Comparison of ENCODE assay signal across 22 cellular contexts in the genomic region with DNA sequence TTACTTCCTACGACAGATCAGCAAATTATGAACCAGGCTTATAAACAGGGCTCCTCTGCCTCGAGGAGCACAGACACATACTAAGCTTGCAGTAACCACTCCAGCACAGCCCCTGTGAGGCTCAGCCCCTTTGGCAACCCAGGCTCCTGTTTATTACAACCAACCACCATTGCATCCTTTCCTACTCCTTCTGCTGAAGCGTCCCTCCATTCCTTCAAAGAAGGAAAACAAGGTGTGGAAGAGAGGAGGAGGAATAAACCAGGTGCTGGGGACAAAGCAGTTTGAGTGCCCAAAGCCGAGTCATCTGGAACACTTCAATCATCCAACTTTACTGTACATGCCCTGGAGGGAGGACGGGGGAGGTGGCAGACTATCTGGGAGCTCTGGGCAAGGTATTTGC.
"Had no signal": no experiment of that assay in that cellular context is flagged by ENCODE, and none has a peak within 500 bp of the region (broad histone marks: within the 10 kb centered on the region; RNA-seq: fewer than 3 reads in every experiment).

No MANE protein-coding gene starts in this region.

- H3K4me3 ChIP-seq: coronary artery, pancreas, right atrium auricular region, spleen, tibial nerve had no signal

- H3K9me3 ChIP-seq: heart left ventricle, pancreas, right atrium auricular region had no signal

- DNase-seq: activated CD4-positive, alpha-beta T cell treated with anti-CD3 and anti-CD28 coated beads for 4 hours; activated CD4-positive, alpha-beta T cell treated with anti-CD3 and anti-CD28 coated beads, Interleukin-2, amount 50 U/mL, for 4 hours; activated CD8-positive, alpha-beta memory T cell treated with anti-CD3 and anti-CD28 coated beads for 24 hours; activated gamma-delta T cell; activated naive CD4-positive, alpha-beta T cell treated with anti-CD3 and anti-CD28 coated beads, Interleukin-2, amount 10 ng/mL, durations not matched to agents 7 days and 5 days; activated naive CD8-positive, alpha-beta T cell treated with anti-CD3 and anti-CD28 coated beads, Interleukin-2, amount 10 ng/mL, durations not matched to agents 7 days and 5 days; amniotic stem cell; brain microvascular endothelial cell; foreskin fibroblast; heart left ventricle; midbrain; naive thymus-derived CD8-positive, alpha-beta T cell; nucleus accumbens; pancreas; spleen; stimulated activated naive CD4-positive, alpha-beta T cell treated with Interleukin-2 at 50 U/mL for 16 hours had no signal

- H3K4me1 ChIP-seq: pancreas had no signal

- ATAC-seq: heart left ventricle; naive thymus-derived CD8-positive, alpha-beta T cell; pancreas had no signal

- H3K9me3 Mint-ChIP-seq: activated naive CD4-positive, alpha-beta T cell treated with anti-CD3 and anti-CD28 coated beads, Interleukin-2, amount 10 ng/mL, durations not matched to agents 7 days and 5 days; activated naive CD8-positive, alpha-beta T cell treated with anti-CD3 and anti-CD28 coated beads, Interleukin-2, amount 10 ng/mL, durations not matched to agents 7 days and 5 days; memory B cell; naive thymus-derived CD8-positive, alpha-beta T cell; neural crest cell had no signal

- H3K27ac ChIP-seq: brain microvascular endothelial cell, coronary artery, pancreas, spleen, tibial nerve, VCaP had no signal

- H3K27me3 ChIP-seq: brain microvascular endothelial cell, pancreas, right atrium auricular region had no signal

- H3K4me1 Mint-ChIP-seq: memory B cell had no signal

- H3K36me3 ChIP-seq: brain microvascular endothelial cell, heart left ventricle, pancreas, right atrium auricular region, spleen, tibial nerve had no signal

- H3K27me3 Mint-ChIP-seq: naive thymus-derived CD8-positive, alpha-beta T cell had no signal

- H3K36me3 Mint-ChIP-seq: activated naive CD4-positive, alpha-beta T cell treated with anti-CD3 and anti-CD28 coated beads, Interleukin-2, amount 10 ng/mL, durations not matched to agents 7 days and 5 days; memory B cell; naive thymus-derived CD8-positive, alpha-beta T cell had no signal

- H3K27ac Mint-ChIP-seq: activated naive CD4-positive, alpha-beta T cell treated with anti-CD3 and anti-CD28 coated beads, Interleukin-2, amount 10 ng/mL, durations not matched to agents 7 days and 5 days; activated naive CD8-positive, alpha-beta T cell treated with anti-CD3 and anti-CD28 coated beads, Interleukin-2, amount 10 ng/mL, durations not matched to agents 7 days and 5 days; memory B cell had no signal

- H3K4me3 Mint-ChIP-seq: activated naive CD4-positive, alpha-beta T cell treated with anti-CD3 and anti-CD28 coated beads, Interleukin-2, amount 10 ng/mL, durations not matched to agents 7 days and 5 days; activated naive CD8-positive, alpha-beta T cell treated with anti-CD3 and anti-CD28 coated beads, Interleukin-2, amount 10 ng/mL, durations not matched to agents 7 days and 5 days; memory B cell; naive thymus-derived CD8-positive, alpha-beta T cell; neural crest cell had no signal
